In the genomic region with DNA sequence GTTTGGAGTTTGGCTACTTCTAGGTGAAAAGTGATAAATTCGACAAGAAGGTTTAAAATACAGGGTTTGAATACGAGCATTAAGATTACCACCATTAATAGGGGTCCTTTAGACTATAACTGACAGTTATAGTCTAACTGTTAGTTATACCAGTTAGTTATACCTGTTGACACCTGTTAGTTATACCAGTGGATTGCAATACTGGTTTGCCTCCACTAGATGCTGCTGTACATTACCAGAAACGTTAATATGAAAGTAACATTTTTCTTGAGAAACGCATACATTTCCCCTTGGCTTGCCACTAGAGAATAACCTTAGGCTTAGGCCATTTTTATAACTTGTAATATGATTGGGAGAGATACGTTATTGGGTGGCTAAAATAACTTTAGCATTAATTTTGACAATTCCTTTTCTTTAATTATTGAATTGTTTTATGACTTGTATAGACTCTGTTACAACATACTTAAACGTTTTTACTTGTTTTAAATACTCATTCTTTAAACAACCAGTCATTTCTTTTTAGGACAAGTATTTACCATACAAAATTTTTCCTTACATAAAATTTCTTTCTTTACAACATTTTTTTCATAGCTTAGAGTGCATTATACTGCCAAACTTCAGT, we compare ENCODE assay signal across 8 cellular contexts.
DNase-seq lines count a peak whose midpoint lies in the region; ATAC-seq and TF ChIP-seq lines count a peak whose summit lies in the region.

No MANE protein-coding gene starts in this region.

- no peak overlapping the region for H4K8ac ChIP-seq in neuronal stem cell (ENCODE audit: low read depth, low read length)

- H3K79me1 ChIP-seq in neuronal stem cell (ENCODE audit: low read depth, low read length), result no peaks in the 10 kb centered on the region

- H2AFZ ChIP-seq in neuronal stem cell (ENCODE audit: low read length), result no peak overlapping the region

- no peak overlapping the region for H3K18ac ChIP-seq in neuronal stem cell (ENCODE audit: low read length)

- ATAC-seq in activated CD8-positive, alpha-beta T cell treated with anti-CD3 and anti-CD28 coated beads for 36 hours, result no peak
- no peak for ATAC-seq in activated CD8-positive, alpha-beta T cell treated with anti-CD3 and anti-CD28 coated beads, Interleukin-2, amount 10 ng/mL, durations not matched to agents 7 days and 5 days
- ATAC-seq in HG02678 (IDR thresholded peaks at IDR 0.05; ENCODE audit: unreplicated experiment), result peak; percentile 73

- peaks cover 25% of the 10 kb centered on the region for H3K9me3 Mint-ChIP-seq in activated CD8-positive, alpha-beta T cell treated with anti-CD3 and anti-CD28 coated beads for 36 hours
- peaks cover 18% of the 10 kb centered on the region for H3K9me3 Mint-ChIP-seq in activated CD8-positive, alpha-beta T cell treated with anti-CD3 and anti-CD28 coated beads, Interleukin-2, amount 10 ng/mL, durations not matched to agents 7 days and 5 days (ENCODE audit: insufficient read depth)

- no peak overlapping the region for H3K27ac ChIP-seq in dorsolateral prefrontal cortex
- no peak overlapping the region for H3K27ac ChIP-seq in stomach
- no peak overlapping the region for H3K27ac ChIP-seq in neuronal stem cell (replicated peaks; ENCODE audit: low read length)

- CTCF ChIA-PET in activated CD8-positive, alpha-beta T cell treated with anti-CD3 and anti-CD28 coated beads for 36 hours (lab: Charles Lee), result no interaction called here
- CTCF ChIA-PET in activated CD8-positive, alpha-beta T cell treated with anti-CD3 and anti-CD28 coated beads, Interleukin-2, amount 10 ng/mL, durations not matched to agents 7 days and 5 days (lab: Charles Lee), result no interaction called here

- H3K4me2 ChIP-seq in neuronal stem cell (ENCODE audit: insufficient read depth, low read length, poor library complexity, severe bottlenecking), result no peak overlapping the region

- H3K4me3 Mint-ChIP-seq in activated CD8-positive, alpha-beta T cell treated with anti-CD3 and anti-CD28 coated beads for 36 hours, result no peak overlapping the region
- H3K4me3 Mint-ChIP-seq in activated CD8-positive, alpha-beta T cell treated with anti-CD3 and anti-CD28 coated beads, Interleukin-2, amount 10 ng/mL, durations not matched to agents 7 days and 5 days, result no peak overlapping the region

- no peaks in the 10 kb centered on the region for H3K4me1 ChIP-seq in stomach
- no peaks in the 10 kb centered on the region for H3K4me1 ChIP-seq in neuronal stem cell (ENCODE audit: control insufficient read depth in 2 of 2, insufficient read depth in 1 of 2, low read depth in 1 of 2, low read length in 2 of 2)

- H3K27me3 Mint-ChIP-seq in activated CD8-positive, alpha-beta T cell treated with anti-CD3 and anti-CD28 coated beads for 36 hours, result no peaks in the 10 kb centered on the region
- H3K27me3 Mint-ChIP-seq in activated CD8-positive, alpha-beta T cell treated with anti-CD3 and anti-CD28 coated beads, Interleukin-2, amount 10 ng/mL, durations not matched to agents 7 days and 5 days (ENCODE audit: low read depth), result no peaks in the 10 kb centered on the region

- H3K9me3 ChIP-seq in stomach (peaks cover 8 to 58% (median 41%) of the 10 kb centered on the region in 4 donors), neuronal stem cell (replicated peaks in 1 of 2; ENCODE audit: control insufficient read depth in 2 of 2, insufficient read depth in 1 of 2, low read depth in 1 of 2, low read length in 2 of 2) (peaks cover 8 to 16% of the 10 kb centered on the region in 2 donors)

- TF ChIP-seq POLR2A in stomach (IDR thresholded peaks at IDR 0.05), result no peak

- no peak overlapping the region for H3K27ac Mint-ChIP-seq in activated CD8-positive, alpha-beta T cell treated with anti-CD3 and anti-CD28 coated beads for 36 hours
- no peak overlapping the region for H3K27ac Mint-ChIP-seq in activated CD8-positive, alpha-beta T cell treated with anti-CD3 and anti-CD28 coated beads, Interleukin-2, amount 10 ng/mL, durations not matched to agents 7 days and 5 days

- no peak overlapping the region for H2BK12ac ChIP-seq in neuronal stem cell (ENCODE audit: low read length)

- H2AK5ac ChIP-seq in neuronal stem cell (ENCODE audit: low read depth, low read length), result no peak overlapping the region

- TF ChIP-seq CTCF in activated CD8-positive, alpha-beta T cell treated with anti-CD3 and anti-CD28 coated beads for 36 hours (IDR thresholded peaks at IDR 0.05), result peak; percentile 71
- TF ChIP-seq CTCF in dorsolateral prefrontal cortex (IDR thresholded peaks at IDR 0.05 in 54 of 56, conservative IDR thresholded peaks at IDR 0.05 in 2 of 56; ENCODE audit: low read depth in 1 of 56, partially characterized antibody in 56 of 56) (peak; percentile 16 to 69 (median 50)), stomach (IDR thresholded peaks at IDR 0.05) (peak in 5 of 7 experiments; percentile 20 to 53 (median 32))

- no peak for TF ChIP-seq EP300 in stomach (IDR thresholded peaks at IDR 0.05)

- no peak overlapping the region for H2BK5ac ChIP-seq in neuronal stem cell (ENCODE audit: low read length)

- POLR2A ChIA-PET in activated CD8-positive, alpha-beta T cell treated with anti-CD3 and anti-CD28 coated beads for 36 hours (lab: Charles Lee), result no interaction called here
- POLR2A ChIA-PET in activated CD8-positive, alpha-beta T cell treated with anti-CD3 and anti-CD28 coated beads, Interleukin-2, amount 10 ng/mL, durations not matched to agents 7 days and 5 days (lab: Charles Lee), result no interaction called here

- H3K23ac ChIP-seq in neuronal stem cell (ENCODE audit: low read depth, low read length, poor library complexity), result no peak overlapping the region

- no peak overlapping the region for H3K4ac ChIP-seq in neuronal stem cell (ENCODE audit: low read length)

- no peaks in the 10 kb centered on the region for H3K36me3 Mint-ChIP-seq in activated CD8-positive, alpha-beta T cell treated with anti-CD3 and anti-CD28 coated beads for 36 hours (ENCODE audit: low read depth)
- H3K36me3 Mint-ChIP-seq in activated CD8-positive, alpha-beta T cell treated with anti-CD3 and anti-CD28 coated beads, Interleukin-2, amount 10 ng/mL, durations not matched to agents 7 days and 5 days (ENCODE audit: low read depth), result no peaks in the 10 kb centered on the region

- H2BK15ac ChIP-seq in neuronal stem cell (ENCODE audit: low read length), result no peak overlapping the region

- H3K9ac ChIP-seq in neuronal stem cell (ENCODE audit: low read depth, low read length, poor library complexity), result no peak overlapping the region

- 46 to 63% (median 59%) methylated on average over 6 of the region's 6 CpGs for WGBS in stomach, 5 donors
- WGBS in neuronal stem cell (ENCODE audit: extremely low coverage in 2 of 2, insufficient read length in 2 of 2, insufficient replicate concordance in 1 of 2), 2 donors, result no CpG with 5 or more reads among the region's 6 CpGs

- H3K4me1 Mint-ChIP-seq in activated CD8-positive, alpha-beta T cell treated with anti-CD3 and anti-CD28 coated beads for 36 hours (ENCODE audit: low read depth), result no peaks in the 10 kb centered on the region
- H3K4me1 Mint-ChIP-seq in activated CD8-positive, alpha-beta T cell treated with anti-CD3 and anti-CD28 coated beads, Interleukin-2, amount 10 ng/mL, durations not matched to agents 7 days and 5 days (ENCODE audit: low read depth), result no peaks in the 10 kb centered on the region

- H3K4me3 ChIP-seq in dorsolateral prefrontal cortex, result no peak overlapping the region
- no peak overlapping the region for H3K4me3 ChIP-seq in stomach
- H3K4me3 ChIP-seq in neuronal stem cell (ENCODE audit: low read length in 2 of 2), result no peak overlapping the region

- no peak overlapping the region for H4K91ac ChIP-seq in neuronal stem cell (ENCODE audit: low read depth, low read length, poor library complexity)

- H3K27me3 ChIP-seq in dorsolateral prefrontal cortex, result no peaks in the 10 kb centered on the region
- no peaks in the 10 kb centered on the region for H3K27me3 ChIP-seq in stomach
- H3K27me3 ChIP-seq in neuronal stem cell (ENCODE audit: control insufficient read depth in 3 of 3, insufficient read depth in 3 of 3, low read depth in 1 of 3, low read length in 3 of 3), result no peaks in the 10 kb centered on the region

- no peak overlapping the region for H3K14ac ChIP-seq in neuronal stem cell (ENCODE audit: low read length)

- H2BK120ac ChIP-seq in neuronal stem cell (ENCODE audit: low read depth, low read length), result no peak overlapping the region

- DNase-seq in activated CD8-positive, alpha-beta T cell treated with anti-CD3 and anti-CD28 coated beads for 36 hours, result peak; percentile 18
- no peak for DNase-seq in activated CD8-positive, alpha-beta T cell treated with anti-CD3 and anti-CD28 coated beads, Interleukin-2, amount 10 ng/mL, durations not matched to agents 7 days and 5 days
- DNase-seq in NCI-H2029 treated with DMSO at 0.1 percent for 48 hours (lab: John Stamatoyannopoulos, UW), result peak; percentile 9
- DNase-seq in dorsolateral prefrontal cortex, result no peak
- DNase-seq in stomach, result no peak
- no peak for DNase-seq in activated T-cell treated with anti-CD3 and anti-CD28 coated beads for 4 hours
- no peak for DNase-seq in neuronal stem cell (ENCODE audit: low spot score)

- intact Hi-C loops in activated CD8-positive, alpha-beta T cell treated with anti-CD3 and anti-CD28 coated beads for 36 hours (cut with micrococcal nuclease), result no loop called here
- intact Hi-C loops in dorsolateral prefrontal cortex (cut with DNase I), result no loop called here
- intact Hi-C loops in stomach (cut with DNase I; ENCODE audit: low total_unique reads), result no loop called here

- H3K36me3 ChIP-seq in stomach, result no peaks in the 10 kb centered on the region
- H3K36me3 ChIP-seq in neuronal stem cell (replicated peaks in 1 of 2; ENCODE audit: control insufficient read depth in 2 of 2, insufficient read depth in 2 of 2, low read length in 2 of 2), result no peaks in the 10 kb centered on the region

Comparison
In these comparisons a context has a peak if more than half of its experiments do, and no peak if none do; other contexts are left out.
1. DNase-seq: peak in activated CD8-positive, alpha-beta T cell treated with anti-CD3 and anti-CD28 coated beads for 36 hours (single experiment) and NCI-H2029 treated with DMSO at 0.1 percent for 48 hours (single experiment); none in activated CD8-positive, alpha-beta T cell treated with anti-CD3 and anti-CD28 coated beads, Interleukin-2, amount 10 ng/mL, durations not matched to agents 7 days and 5 days (single experiment), dorsolateral prefrontal cortex (0 of 10), stomach (single experiment), activated T-cell treated with anti-CD3 and anti-CD28 coated beads for 4 hours (single experiment) and neuronal stem cell (single experiment).
2. Peak in every context shown above with its lines, with median percentiles within 50 percentile points of each other: CTCF ChIP-seq.